Comparison of ENCODE assay signal across 13 cellular contexts in the genomic region with DNA sequence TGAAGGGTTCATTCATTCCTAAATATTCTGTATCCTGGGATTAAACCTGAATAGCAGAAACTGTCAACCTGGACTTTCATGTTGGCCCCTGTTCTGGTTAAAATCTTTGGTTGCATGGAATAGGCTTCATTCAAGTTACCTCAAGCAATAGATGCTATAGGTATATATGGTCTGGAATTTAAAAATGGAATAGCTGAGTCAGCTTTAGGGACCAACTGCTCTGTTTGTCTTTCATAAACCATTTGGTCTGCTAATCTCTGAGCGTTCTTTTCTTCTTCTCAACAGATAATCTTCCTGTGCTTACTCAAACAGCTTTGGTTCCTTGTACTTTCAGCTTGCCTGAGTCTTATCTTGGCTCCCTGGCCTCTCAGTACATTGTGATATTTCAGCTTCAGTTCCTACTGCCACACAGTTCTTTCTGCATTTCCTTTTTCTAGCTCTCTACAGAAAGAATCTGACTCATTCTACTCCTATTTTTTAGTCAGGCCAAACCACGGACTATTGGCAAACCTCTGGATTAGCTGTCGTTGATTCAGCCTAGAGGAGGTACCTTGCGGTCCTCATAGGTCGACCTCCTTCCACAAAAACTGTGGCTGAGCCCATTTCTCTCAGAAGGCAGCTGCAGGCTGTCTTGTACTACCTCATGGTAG. TPM values are rescaled to one million over a fixed set of nuclear protein-coding genes. Genes with fewer than 3 reads are reported as not detected.
A peak's percentile ranks its signal among the peaks of the same experiment; 100 is the strongest.
DNase-seq lines count a peak whose midpoint lies in the region.
"Had no signal": no experiment of that assay in that cellular context is flagged by ENCODE, and none has a peak within 500 bp of the region (broad histone marks: within the 10 kb centered on the region; RNA-seq: fewer than 3 reads in every experiment).

No MANE protein-coding gene starts in this region.

- H2AK5ac ChIP-seq in mesendoderm (ENCODE audit: low read length): no peak overlapping the region

- no peak overlapping the region for H3K56ac ChIP-seq in mesendoderm (ENCODE audit: low read length)

- H3K9me3 Mint-ChIP-seq in T-helper 2 cell treated with Interferon-gamma antibody and Interleukin-4, amounts not matched to agents 5 μg/mL and 100 μg/mL, for 36 hours: no peaks in the 10 kb centered on the region
- no peaks in the 10 kb centered on the region for H3K9me3 Mint-ChIP-seq in activated T-helper 1 cell treated with anti-CD3 and anti-CD28 coated beads, Interleukin-12 subunit alpha, Interleukin-12 subunit beta, Interleukin-2, Interleukin-4 antibody, amounts not matched to agents 30 ng/mL and 10 ng/mL and 1 ng/mL, durations not matched to agents 14 hours and 24 hours and 36 hours

- H3K36me3 ChIP-seq in mesendoderm (ENCODE audit: control insufficient read depth, insufficient read depth, low read length): no peaks in the 10 kb centered on the region
- H3K36me3 ChIP-seq: SJSA1, spleen, tibial artery had no signal

- H3K23ac ChIP-seq in mesendoderm (ENCODE audit: low read length): no peak overlapping the region

- H3K18ac ChIP-seq in mesendoderm (ENCODE audit: low read length): no peak overlapping the region

- no peak overlapping the region for H3K4me3 Mint-ChIP-seq in T-helper 2 cell treated with Interferon-gamma antibody and Interleukin-4, amounts not matched to agents 5 μg/mL and 100 μg/mL, for 36 hours
- no peak overlapping the region for H3K4me3 Mint-ChIP-seq in activated T-helper 1 cell treated with anti-CD3 and anti-CD28 coated beads, Interleukin-12 subunit alpha, Interleukin-12 subunit beta, Interleukin-2, Interleukin-4 antibody, amounts not matched to agents 30 ng/mL and 10 ng/mL and 1 ng/mL, durations not matched to agents 14 hours and 24 hours and 36 hours

- H3K27ac ChIP-seq in mesendoderm (ENCODE audit: low read depth, low read length): no peak overlapping the region
- H3K27ac ChIP-seq: SJSA1, spleen had no signal

- H3K4me1 Mint-ChIP-seq in T-helper 2 cell treated with Interferon-gamma antibody and Interleukin-4, amounts not matched to agents 5 μg/mL and 100 μg/mL, for 36 hours (ENCODE audit: low read depth): no peaks in the 10 kb centered on the region
- H3K4me1 Mint-ChIP-seq in activated T-helper 1 cell treated with anti-CD3 and anti-CD28 coated beads, Interleukin-12 subunit alpha, Interleukin-12 subunit beta, Interleukin-2, Interleukin-4 antibody, amounts not matched to agents 30 ng/mL and 10 ng/mL and 1 ng/mL, durations not matched to agents 14 hours and 24 hours and 36 hours (ENCODE audit: low read depth): no peaks in the 10 kb centered on the region

- no peaks in the 10 kb centered on the region for H3K36me3 Mint-ChIP-seq in T-helper 2 cell treated with Interferon-gamma antibody and Interleukin-4, amounts not matched to agents 5 μg/mL and 100 μg/mL, for 36 hours (ENCODE audit: low read depth)
- no peaks in the 10 kb centered on the region for H3K36me3 Mint-ChIP-seq in activated T-helper 1 cell treated with anti-CD3 and anti-CD28 coated beads, Interleukin-12 subunit alpha, Interleukin-12 subunit beta, Interleukin-2, Interleukin-4 antibody, amounts not matched to agents 30 ng/mL and 10 ng/mL and 1 ng/mL, durations not matched to agents 14 hours and 24 hours and 36 hours (ENCODE audit: low read depth)

- H3K4me1 ChIP-seq in mesendoderm (ENCODE audit: control insufficient read depth, low read depth, low read length): no peaks in the 10 kb centered on the region
- H3K4me1 ChIP-seq: SJSA1, spleen had no signal

- H3K27ac Mint-ChIP-seq in T-helper 2 cell treated with Interferon-gamma antibody and Interleukin-4, amounts not matched to agents 5 μg/mL and 100 μg/mL, for 36 hours: no peak overlapping the region
- H3K27ac Mint-ChIP-seq in activated T-helper 1 cell treated with anti-CD3 and anti-CD28 coated beads, Interleukin-12 subunit alpha, Interleukin-12 subunit beta, Interleukin-2, Interleukin-4 antibody, amounts not matched to agents 30 ng/mL and 10 ng/mL and 1 ng/mL, durations not matched to agents 14 hours and 24 hours and 36 hours: no peak overlapping the region

- H4K5ac ChIP-seq in mesendoderm (ENCODE audit: low read length): no peak overlapping the region

- no peak overlapping the region for H3K4me2 ChIP-seq in mesendoderm (ENCODE audit: low read length)

- intact Hi-C loops in activated T-helper 1 cell treated with anti-CD3 and anti-CD28 coated beads, Interleukin-12 subunit alpha, Interleukin-12 subunit beta, Interleukin-2, Interleukin-4 antibody, amounts not matched to agents 30 ng/mL and 10 ng/mL and 1 ng/mL, durations not matched to agents 14 hours and 24 hours and 36 hours (cut with micrococcal nuclease): no loop called here

- H2BK15ac ChIP-seq in mesendoderm (replicated peaks; ENCODE audit: low read depth): no peak overlapping the region

- no peaks in the 10 kb centered on the region for H3K27me3 Mint-ChIP-seq in T-helper 2 cell treated with Interferon-gamma antibody and Interleukin-4, amounts not matched to agents 5 μg/mL and 100 μg/mL, for 36 hours (ENCODE audit: low read depth)
- no peaks in the 10 kb centered on the region for H3K27me3 Mint-ChIP-seq in activated T-helper 1 cell treated with anti-CD3 and anti-CD28 coated beads, Interleukin-12 subunit alpha, Interleukin-12 subunit beta, Interleukin-2, Interleukin-4 antibody, amounts not matched to agents 30 ng/mL and 10 ng/mL and 1 ng/mL, durations not matched to agents 14 hours and 24 hours and 36 hours (ENCODE audit: insufficient read depth)

- DNase-seq in AG20443 (ENCODE audit: low spot score) (peak; percentile 91), NCI-H82 (lab: John Stamatoyannopoulos, UW) (peak; percentile 91), cerebellar cortex (ENCODE audit: low spot score) (peak; percentile 38), mesendoderm (peak; percentile 43), NCI-H446 (lab: John Stamatoyannopoulos, UW) (no peak), ecto neural progenitor cell (ENCODE audit: low spot score) (no peak)
- DNase-seq in T-helper 2 cell treated with Interferon-gamma antibody and Interleukin-4, amounts not matched to agents 5 μg/mL and 100 μg/mL, for 36 hours (ENCODE audit: low spot score): no peak
- no peak for DNase-seq in activated T-helper 1 cell treated with anti-CD3 and anti-CD28 coated beads, Interleukin-12 subunit alpha, Interleukin-12 subunit beta, Interleukin-2, Interleukin-4 antibody, amounts not matched to agents 30 ng/mL and 10 ng/mL and 1 ng/mL, durations not matched to agents 14 hours and 24 hours and 36 hours (ENCODE audit: low spot score)
- DNase-seq: activated naive CD4-positive, alpha-beta T cell; DMS153; spleen; tibial artery had no signal

- H2BK5ac ChIP-seq in mesendoderm (ENCODE audit: low read length): no peak overlapping the region

- no peaks in the 10 kb centered on the region for H3K79me1 ChIP-seq in mesendoderm (ENCODE audit: low read length)

- no peak overlapping the region for H4K8ac ChIP-seq in mesendoderm (ENCODE audit: low read depth, low read length)

- no peak overlapping the region for H3K4me3 ChIP-seq in mesendoderm (ENCODE audit: low read length)
- H3K4me3 ChIP-seq: SJSA1, spleen, tibial artery had no signal

- no peak overlapping the region for H3K9ac ChIP-seq in mesendoderm (ENCODE audit: low read length)

- H3K27me3 ChIP-seq in mesendoderm (ENCODE audit: insufficient read depth, low read length, poor library complexity): no peaks in the 10 kb centered on the region
- H3K27me3 ChIP-seq: SJSA1, spleen, tibial artery had no signal

- H2BK120ac ChIP-seq in mesendoderm (ENCODE audit: low read depth, low read length): no peak overlapping the region

- no peak overlapping the region for H3K4ac ChIP-seq in mesendoderm (ENCODE audit: low read depth, low read length)

- WGBS in mesendoderm (ENCODE audit: extremely low coverage, insufficient coverage, low lambda C conversion rate): no CpG with 5 or more reads among the region's 5 CpGs

- H3K79me2 ChIP-seq in mesendoderm (ENCODE audit: control insufficient read depth, insufficient read depth, low read length): no peaks in the 10 kb centered on the region

RNA-seq across cellular contexts. Expression of a gene that starts 35.9 kb away (rescaled TPM):
- not detected for polyA plus RNA-seq in mesendoderm (2013, experiment 1 of 2)
- polyA plus RNA-seq in mesendoderm (2013, experiment 2 of 2): 0.04 TPM
- not detected in 2 replicates for total RNA-seq in activated T-helper 1 cell treated with anti-CD3 and anti-CD28 coated beads, Interleukin-12 subunit alpha, Interleukin-12 subunit beta, Interleukin-2, Interleukin-4 antibody, amounts not matched to agents 30 ng/mL and 10 ng/mL and 1 ng/mL, durations not matched to agents 14 hours and 24 hours and 36 hours

Comparison
In these comparisons a context has a peak if more than half of its experiments do, and no peak if none do; other contexts are left out.
1. DNase-seq: peak in AG20443 (single experiment), NCI-H82 (single experiment), cerebellar cortex (single experiment) and mesendoderm (single experiment); none in T-helper 2 cell treated with Interferon-gamma antibody and Interleukin-4, amounts not matched to agents 5 μg/mL and 100 μg/mL, for 36 hours (single experiment), NCI-H446 (0 of 2), activated T-helper 1 cell treated with anti-CD3 and anti-CD28 coated beads, Interleukin-12 subunit alpha, Interleukin-12 subunit beta, Interleukin-2, Interleukin-4 antibody, amounts not matched to agents 30 ng/mL and 10 ng/mL and 1 ng/mL, durations not matched to agents 14 hours and 24 hours and 36 hours (single experiment) and ecto neural progenitor cell (single experiment).